In genomic region chr6:140627002-140627401, GRCh38 we compare ENCODE assay signal across 1 cellular context.
TF ChIP-seq lines count a peak whose summit lies in the region.

No MANE protein-coding gene starts in this region.

TF ChIP-seq in GM23338, 12 proteins besides CTCF, POLR2A, EP300 and RAD21 (continued from another document):
- TF ChIP-seq REST (IDR thresholded peaks at IDR 0.05; ENCODE audit: unreplicated experiment) (no peak), ZNF114 (CRISPR knock-in tag; IDR thresholded peaks at IDR 0.05) (no peak), NANOG (IDR thresholded peaks at IDR 0.05; ENCODE audit: borderline replicate concordance) (no peak), EZH2 (IDR thresholded peaks at IDR 0.05; ENCODE audit: low read depth, unreplicated experiment) (no peak), STAT1 (IDR thresholded peaks at IDR 0.05; ENCODE audit: unreplicated experiment) (no peak), JUNB (IDR thresholded peaks at IDR 0.05; ENCODE audit: unreplicated experiment) (no peak), POLR2AphosphoS5 (IDR thresholded peaks at IDR 0.05; ENCODE audit: low read depth) (no peak), EZH2phosphoT487 (IDR thresholded peaks at IDR 0.05; ENCODE audit: unreplicated experiment) (no peak)
TF ChIP-seq in GM23338: peak in this region for 0.
